In the genomic region with DNA sequence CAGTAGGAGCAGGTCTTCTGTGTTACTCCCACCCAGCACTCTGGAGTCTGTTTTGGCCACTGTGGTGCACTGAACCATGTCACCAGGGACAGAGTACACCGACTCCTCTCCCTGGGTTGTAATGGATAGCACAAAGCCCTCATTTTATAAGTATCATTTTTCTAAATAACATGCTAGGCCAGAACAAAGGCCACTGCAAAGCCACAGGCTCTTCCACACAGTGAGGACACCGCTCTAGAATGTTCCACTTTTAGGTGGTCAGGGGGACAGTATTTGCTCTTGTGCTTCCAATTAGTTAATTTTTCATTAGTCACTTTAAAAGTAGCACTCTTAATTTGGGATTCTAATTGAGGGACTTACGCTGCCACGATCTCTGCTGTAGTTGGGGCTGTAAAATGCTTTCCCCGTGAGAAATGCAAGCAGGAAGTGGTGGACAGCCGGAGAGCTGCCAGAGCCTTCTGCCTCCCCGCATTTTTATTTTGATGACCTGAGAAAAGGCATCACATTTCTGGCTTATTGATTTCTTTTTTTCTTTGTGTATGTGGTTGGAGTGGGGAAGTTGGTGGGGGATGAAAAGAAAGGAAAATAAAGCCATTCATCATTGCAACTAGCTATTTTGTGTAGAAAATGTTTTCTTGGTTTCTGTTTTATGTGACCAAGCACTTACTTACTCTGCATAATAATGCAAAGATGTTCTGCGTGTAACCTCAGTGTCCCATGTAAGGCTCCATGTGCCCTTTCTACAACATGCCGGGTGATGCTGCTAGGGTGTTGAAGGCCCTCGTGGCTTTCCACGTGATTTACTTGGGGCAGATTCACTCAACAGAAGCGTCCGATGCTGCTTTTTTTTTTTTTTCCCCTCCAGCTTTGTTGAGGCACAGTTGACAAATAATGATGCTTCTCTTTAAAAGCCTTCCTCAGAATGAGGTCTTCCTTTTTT, we compare ENCODE assay signal across 1 cellular context.
TF ChIP-seq lines count a peak whose summit lies in the region.

No MANE protein-coding gene starts in this region.

TF ChIP-seq in H1, 55 proteins besides CTCF, POLR2A, EP300 and RAD21 (continued from another document):
- TF ChIP-seq MAFK (IDR thresholded peaks at IDR 0.05; ENCODE audit: low read depth, low read length) (no peak), KDM1A (IDR thresholded peaks at IDR 0.05; ENCODE audit: borderline replicate concordance, low read length) (no peak), SUZ12 (IDR thresholded peaks at IDR 0.05; ENCODE audit: low read length) (no peak), EGR1 (IDR thresholded peaks at IDR 0.05; ENCODE audit: borderline replicate concordance, low read depth, low read length) (no peak), ASH2L (IDR thresholded peaks at IDR 0.05; ENCODE audit: low read length) (no peak)
TF ChIP-seq in H1: peak in this region for 0.
